25 cellular contexts compared by ENCODE assay signal in genomic region chr1:108569097-108569728, GRCh38.
"Had no signal": no experiment of that assay in that cellular context is flagged by ENCODE, and none has a peak within 500 bp of the region (broad histone marks: within the 10 kb centered on the region; RNA-seq: fewer than 3 reads in every experiment).

No MANE protein-coding gene starts in this region.

- H3K27ac Mint-ChIP-seq: activated naive CD4-positive, alpha-beta T cell treated with anti-CD3 and anti-CD28 coated beads, Interleukin-2, amount 50 U/mL, for 72 hours; memory B cell; stimulated activated effector memory CD8-positive, alpha-beta T cell treated with anti-CD3 and anti-CD28 coated beads, Interleukin-12 subunit alpha, Interleukin-12 subunit beta, amount 100 ng/mL, for 72 hours; T-cell; type B pancreatic cell had no signal

- H3K36me3 Mint-ChIP-seq: naive B cell; stimulated activated effector memory CD8-positive, alpha-beta T cell treated with anti-CD3 and anti-CD28 coated beads, Interleukin-12 subunit alpha, Interleukin-12 subunit beta, amount 100 ng/mL, for 72 hours; type B pancreatic cell had no signal

- H3K9me3 Mint-ChIP-seq: activated naive CD4-positive, alpha-beta T cell treated with anti-CD3 and anti-CD28 coated beads, Interleukin-2, amount 50 U/mL, for 72 hours; memory B cell; stimulated activated effector memory CD8-positive, alpha-beta T cell treated with anti-CD3 and anti-CD28 coated beads, Interleukin-12 subunit alpha, Interleukin-12 subunit beta, amount 100 ng/mL, for 72 hours; T-cell had no signal

- H3K9me3 ChIP-seq: adrenal gland, mucosa of descending colon, ovary, psoas muscle, stomach had no signal

- H3K4me3 Mint-ChIP-seq: memory B cell; naive B cell; stimulated activated effector memory CD8-positive, alpha-beta T cell treated with anti-CD3 and anti-CD28 coated beads, Interleukin-12 subunit alpha, Interleukin-12 subunit beta, amount 100 ng/mL, for 72 hours; T-cell; type B pancreatic cell had no signal

- H3K27me3 ChIP-seq: adrenal gland, cardiac muscle cell, ovary, stomach had no signal

- ATAC-seq: psoas muscle had no signal

- H3K4me3 ChIP-seq: adrenal gland, cardiac muscle cell, left ventricle myocardium inferior, mucosa of descending colon, ovary, psoas muscle, skin epidermis, stomach had no signal

- DNase-seq: activated CD4-positive, alpha-beta T cell treated with anti-CD3 and anti-CD28 coated beads for 1 hour; activated CD8-positive, alpha-beta memory T cell treated with anti-CD3 and anti-CD28 coated beads for 24 hours; activated CD8-positive, alpha-beta memory T cell treated with anti-CD3 and anti-CD28 coated beads, Interleukin-2, amount 50 U/mL, for 48 hours; activated effector memory CD4-positive, alpha-beta T cell treated with Interleukin-2 at 50 U/mL for 16 hours; activated T-cell treated with anti-CD3 and anti-CD28 coated beads, Interleukin-2, amount 50 U/mL, for 48 hours; adrenal gland; effector memory CD4-positive, alpha-beta T cell; foreskin melanocyte; left ventricle myocardium inferior; mucosa of descending colon; naive B cell; ovary; psoas muscle; stimulated activated CD4-positive, alpha-beta T cell treated with anti-CD3 and anti-CD28 coated beads, Interleukin-4, amount 100 ng/mL, for 1 hour; stomach; T-cell; T-helper 9 cell had no signal

- H3K27ac ChIP-seq: adrenal gland, cardiac muscle cell, epithelial cell of prostate, left ventricle myocardium inferior, ovary, psoas muscle, skin epidermis, stomach, VCaP had no signal

- H3K36me3 ChIP-seq: adrenal gland, cardiac muscle cell, left ventricle myocardium inferior, ovary, stomach had no signal

- H3K4me1 ChIP-seq: adrenal gland, psoas muscle had no signal

- H3K27me3 Mint-ChIP-seq: memory B cell, naive B cell, T-cell, type B pancreatic cell had no signal
